ENCODE assay signal across 8 cellular contexts in the genomic region with DNA sequence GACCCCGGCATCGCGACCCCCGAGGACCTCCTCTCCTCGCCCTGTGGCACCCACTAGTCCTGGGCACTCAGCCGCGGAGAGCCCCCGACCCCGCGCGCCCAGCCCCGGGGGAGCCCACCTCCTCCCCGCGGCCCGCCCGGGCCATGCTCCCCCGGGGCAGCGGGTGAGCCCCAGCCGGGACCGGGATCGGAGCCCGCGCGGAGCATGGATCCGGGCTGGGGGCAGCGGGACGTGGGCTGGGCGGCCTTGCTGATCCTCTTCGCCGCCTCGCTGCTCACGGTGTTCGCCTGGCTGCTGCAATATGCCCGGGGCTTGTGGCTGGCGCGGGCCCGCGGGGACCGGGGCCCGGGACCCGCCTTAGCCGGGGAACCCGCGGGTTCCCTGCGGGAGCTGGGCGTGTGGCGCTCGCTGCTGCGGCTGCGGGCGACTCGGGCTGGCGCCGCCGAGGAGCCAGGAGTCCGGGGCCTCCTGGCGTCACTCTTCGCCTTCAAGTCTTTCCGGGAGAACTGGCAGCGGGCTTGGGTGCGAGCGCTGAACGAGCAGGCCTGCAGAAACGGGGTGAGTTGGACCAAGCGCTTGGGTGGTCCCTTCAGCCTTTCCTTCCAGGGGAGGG. TPM values are rescaled to one million over a fixed set of nuclear protein-coding genes. Genes with fewer than 3 reads are reported as not detected.
DNase-seq lines count a peak whose midpoint lies in the region; ATAC-seq and TF ChIP-seq lines count a peak whose summit lies in the region.

No MANE protein-coding gene starts in this region.

- ATAC-seq in HG02884 (IDR thresholded peaks at IDR 0.05; ENCODE audit: unreplicated experiment) (peak; percentile 28), foreskin keratinocyte (peak; percentile 10)

- no peaks in the 10 kb centered on the region for H3K27me3 ChIP-seq in foreskin keratinocyte

- H3K27ac ChIP-seq in foreskin keratinocyte = peak overlapping the region; percentile 27

- H3K36me3 Mint-ChIP-seq in progenitor cell of endocrine pancreas (ENCODE audit: insufficient read depth) = no peaks in the 10 kb centered on the region

- DNase-seq in activated CD8-positive, alpha-beta memory T cell treated with anti-CD3 and anti-CD28 coated beads for 24 hours = peak; percentile 69
- no peak for DNase-seq in activated CD8-positive, alpha-beta memory T cell treated with anti-CD3 and anti-CD28 coated beads, Interleukin-2, amount 50 U/mL, for 48 hours
- DNase-seq in foreskin keratinocyte (no peak), progenitor cell of endocrine pancreas (ENCODE audit: low spot score, unreplicated experiment) (no peak), NK-92 (lab: John Stamatoyannopoulos, UW; ENCODE audit: unreplicated experiment) (no peak), RPMI8226 (no peak)

- H3K4me3 Mint-ChIP-seq in progenitor cell of endocrine pancreas (ENCODE audit: low read depth) = peak overlapping the region; percentile 76

- no peaks in the 10 kb centered on the region for H3K9me3 Mint-ChIP-seq in progenitor cell of endocrine pancreas (ENCODE audit: low read depth)

- H3K4me3 ChIP-seq in WI38 (ENCODE audit: low read depth, low read length) = peak overlapping the region; percentile 76

- H3K4me1 Mint-ChIP-seq in progenitor cell of endocrine pancreas (ENCODE audit: low read depth) = peaks cover 4% of the 10 kb centered on the region

- TF ChIP-seq CTCF in WI38 (IDR thresholded peaks at IDR 0.05; ENCODE audit: low read depth, low read length) = no peak
- TF ChIP-seq CTCF in foreskin keratinocyte (conservative IDR thresholded peaks at IDR 0.05) = no peak
- no peak for TF ChIP-seq CTCF in progenitor cell of endocrine pancreas (IDR thresholded peaks at IDR 0.05; ENCODE audit: unreplicated experiment)

- no peak overlapping the region for H3K27ac Mint-ChIP-seq in progenitor cell of endocrine pancreas

- no peaks in the 10 kb centered on the region for H3K4me1 ChIP-seq in foreskin keratinocyte

- peaks cover 15% of the 10 kb centered on the region for H3K27me3 Mint-ChIP-seq in progenitor cell of endocrine pancreas

RNA-seq across cellular contexts. Expression of a gene that starts 0.5 kb away (rescaled TPM):
- total RNA-seq in foreskin keratinocyte = 6.8 and 7.5 TPM in 2 replicates
- polyA plus RNA-seq in foreskin keratinocyte = 5.5 and 5.9 TPM in 2 replicates
- 7.2 and 7.3 TPM in 2 replicates for total RNA-seq in progenitor cell of endocrine pancreas

RNA-seq across cellular contexts. Expression of a gene that starts 6.0 kb away (rescaled TPM):
- total RNA-seq in foreskin keratinocyte (49.3 and 51.7 TPM in 2 replicates), progenitor cell of endocrine pancreas (53.4 and 60.8 TPM in 2 replicates)
- polyA plus RNA-seq in foreskin keratinocyte = 57.2 and 62.6 TPM in 2 replicates

RNA-seq across cellular contexts. Expression of a gene that starts 13.7 kb away (rescaled TPM):
- total RNA-seq in foreskin keratinocyte = 10.1 and 10.2 TPM in 2 replicates
- polyA plus RNA-seq in foreskin keratinocyte = 8.7 and 8.9 TPM in 2 replicates
- total RNA-seq in progenitor cell of endocrine pancreas = 48.7 and 52.2 TPM in 2 replicates

RNA-seq across cellular contexts. Expression of a gene that starts 23.0 kb away (rescaled TPM):
- 24.4 and 38.4 TPM in 2 replicates for total RNA-seq in foreskin keratinocyte
- polyA plus RNA-seq in foreskin keratinocyte = 61.1 and 73.8 TPM in 2 replicates
- 39.0 and 39.8 TPM in 2 replicates for total RNA-seq in progenitor cell of endocrine pancreas

RNA-seq across cellular contexts. Expression of a gene that starts 40.0 kb away (rescaled TPM):
- total RNA-seq in foreskin keratinocyte (23.2 and 27.7 TPM in 2 replicates), progenitor cell of endocrine pancreas (36.3 and 37.2 TPM in 2 replicates)
- 25.1 and 27.2 TPM in 2 replicates for polyA plus RNA-seq in foreskin keratinocyte
